20 cellular contexts compared by ENCODE assay signal in genomic region chr5:36943584-36943983, GRCh38.
DNase-seq lines count a peak whose midpoint lies in the region; ATAC-seq, FAIRE-seq and TF ChIP-seq lines count a peak whose summit lies in the region.
"Had no signal": no experiment of that assay in that cellular context is flagged by ENCODE, and none has a peak within 500 bp of the region (broad histone marks: within the 10 kb centered on the region; RNA-seq: fewer than 3 reads in every experiment).

No MANE protein-coding gene starts in this region.

- ATAC-seq in heart left ventricle (no peak), K562 (0 out of 3 replicates have a peak, but pooled peaks have one; percentile 36), GM18858 (IDR thresholded peaks at IDR 0.05; ENCODE audit: unreplicated experiment) (no peak), GM21390 (IDR thresholded peaks at IDR 0.05; ENCODE audit: unreplicated experiment) (no peak), GM19351 (IDR thresholded peaks at IDR 0.05; ENCODE audit: unreplicated experiment) (no peak)

- H3K27ac ChIP-seq in cardiac muscle cell (peak overlapping the region; percentile 19), heart left ventricle (peak overlapping the region in 1 of 12 donors; percentile 13), K562 (ENCODE audit: extremely low read depth, low read depth, low read length) (no peak overlapping the region), mesodermal cell (ENCODE audit: low read depth, low read length, severe bottlenecking) (peak overlapping the region; percentile 17)

- POLR2A ChIA-PET in K562 (lab: Yijun Ruan, JAX), result no interaction called here

- peaks cover 3% of the 10 kb centered on the region for H3K9me3 Mint-ChIP-seq in osteocyte (ENCODE audit: unreplicated experiment)
- H3K9me3 Mint-ChIP-seq: CD4-positive, alpha-beta T cell had no signal

- H3K36me3 Mint-ChIP-seq in osteocyte (ENCODE audit: unreplicated experiment), result no peaks in the 10 kb centered on the region

- H3K4me3 Mint-ChIP-seq in osteocyte (ENCODE audit: unreplicated experiment), result no peak overlapping the region
- H3K4me3 Mint-ChIP-seq: CD4-positive, alpha-beta T cell had no signal

- H3K4me3 ChIP-seq in cardiac muscle cell (no peak overlapping the region), heart left ventricle (no peak overlapping the region), K562 (no peak overlapping the region), mesodermal cell (ENCODE audit: extremely low read depth, insufficient read depth, low read length, poor library complexity, severe bottlenecking) (no peak overlapping the region)

- H3K79me2 ChIP-seq in K562 (ENCODE audit: control insufficient read depth, insufficient read depth, low read length), result peaks cover 93% of the 10 kb centered on the region

- H3K4me2 ChIP-seq in K562 (ENCODE audit: insufficient read depth, low read length), result no peak overlapping the region

- no TSS peak for BruUV-seq in K562 (replicated peaks; lab: Mats Ljungman, UMichigan)

- no peaks in the 10 kb centered on the region for H3K36me3 ChIP-seq in cardiac muscle cell
- H3K36me3 ChIP-seq in heart left ventricle, result no peaks in the 10 kb centered on the region
- no peaks in the 10 kb centered on the region for H3K36me3 ChIP-seq in K562 (ENCODE audit: control insufficient read depth, insufficient read depth, low read length)
- H3K36me3 ChIP-seq in mesodermal cell (ENCODE audit: control insufficient read depth, insufficient read depth, low read length), result peaks cover 4% of the 10 kb centered on the region
- H3K36me3 ChIP-seq: BE2C had no signal

- H3K4me1 Mint-ChIP-seq in osteocyte (ENCODE audit: unreplicated experiment), result peaks cover 38% of the 10 kb centered on the region

- TF ChIP-seq POLR2A in heart left ventricle (IDR thresholded peaks at IDR 0.05) (no peak), K562 (conservative IDR thresholded peaks at IDR 0.05) (no peak)

- no peak for TF ChIP-seq RAD21 in K562 (CRISPR knock-in tag; conservative IDR thresholded peaks at IDR 0.05 in 1 of 2, IDR thresholded peaks at IDR 0.05 in 1 of 2)

- no peaks in the 10 kb centered on the region for H3K27me3 Mint-ChIP-seq in osteocyte (ENCODE audit: unreplicated experiment)
- H3K27me3 Mint-ChIP-seq: CD4-positive, alpha-beta T cell had no signal

- no peak overlapping the region for H3K27ac Mint-ChIP-seq in osteocyte (ENCODE audit: unreplicated experiment)
- H3K27ac Mint-ChIP-seq: CD4-positive, alpha-beta T cell had no signal

- no peak for FAIRE-seq in K562 (lab: Jason Lieb, UNC)

- H3K9me3 ChIP-seq in cardiac muscle cell (ENCODE audit: low read depth) (no peaks in the 10 kb centered on the region), heart left ventricle (no peaks in the 10 kb centered on the region), K562 (replicated peaks; ENCODE audit: control insufficient read depth, insufficient read depth, low read depth, low read length) (no peaks in the 10 kb centered on the region), mesodermal cell (ENCODE audit: control insufficient read depth, low read length) (no peaks in the 10 kb centered on the region)
- H3K9me3 ChIP-seq: BE2C had no signal

- no peak for TF ChIP-seq EP300 in K562 (IDR thresholded peaks at IDR 0.05; ENCODE audit: low read length)

- no peak overlapping the region for H2AFZ ChIP-seq in K562 (ENCODE audit: low read depth, low read length)

- DNase-seq in cardiac muscle cell (ENCODE audit: low read depth in 1 of 2, low spot score in 1 of 2) (no peak), heart left ventricle (no peak), K562 (ENCODE audit: extremely low read depth in 1 of 4, low spot score in 3 of 4) (no peak), osteocyte (ENCODE audit: extremely low spot score, unreplicated experiment) (no peak)
- DNase-seq: 8988T; BE2C; Calu3; CD4-positive, alpha-beta T cell; DMS53; GOT3; KG1; NCI-H1092; NCI-H146; NCI-H2081; NCI-H510A; NCI-H774 had no signal

- no peaks in the 10 kb centered on the region; the same call in 1 of the 2 replicates for H4K20me1 ChIP-seq in K562 (replicated peaks; ENCODE audit: control insufficient read depth, insufficient read depth, low read length)

- in situ Hi-C loops in K562 (cut with MboI), result loop anchor here (10.0 kb wide), 1 partner anchor 209 kb away; no protein-coding TSS in a partner anchor

- CTCF ChIA-PET in K562 (lab: Yijun Ruan, JAX; ENCODE audit: low intra/inter-chr PET ratio), result interaction anchor here (1.6 to 2.4 kb wide), 2 partner anchors 65 to 204 kb away, joined by 3 to 8 read pairs; no protein-coding TSS in a partner anchor

- intact Hi-C loops in heart left ventricle (cut with DNase I) (loop anchor here in 7 of 10 donors (5.0 to 10.0 kb wide), 2 partner anchors 66 to 69 kb away; partner anchors contain the start of gene NIPBL (in 7 of the 7)), K562 (cut with micrococcal nuclease) (no loop called here)

- H3K9me1 ChIP-seq in K562 (ENCODE audit: control insufficient read depth, insufficient read depth, low read length), result no peaks in the 10 kb centered on the region

- 38 to 61% (median 52%) methylated on average over 1 of the region's 1 CpG for WGBS in heart left ventricle, 4 donors
- WGBS in K562 (ENCODE audit: insufficient coverage, low coverage, missing lambda C conversion rate), result 36% methylated on average over 1 of the region's 1 CpG
- WGBS in mesodermal cell (ENCODE audit: insufficient coverage in 2 of 2), 2 experiments, result 86 to 92% methylated on average over 1 of the region's 1 CpG

- peaks cover 31% of the 10 kb centered on the region for H3K4me1 ChIP-seq in cardiac muscle cell (ENCODE audit: low read depth)
- H3K4me1 ChIP-seq in heart left ventricle, result peaks cover 0 to 60% (median 37%) of the 10 kb centered on the region in 12 donors
- no peaks in the 10 kb centered on the region for H3K4me1 ChIP-seq in K562 (replicated peaks in 1 of 2; ENCODE audit: control insufficient read depth in 2 of 2, insufficient read depth in 2 of 2, low read length in 2 of 2)
- peaks cover 4% of the 10 kb centered on the region for H3K4me1 ChIP-seq in mesodermal cell (ENCODE audit: control insufficient read depth, insufficient read depth, low read length, poor library complexity, severe bottlenecking)

- TF ChIP-seq CTCF in cardiac muscle cell (IDR thresholded peaks at IDR 0.05; ENCODE audit: low read depth, low read length), result no peak
- TF ChIP-seq CTCF in heart left ventricle (IDR thresholded peaks at IDR 0.05), result no peak
- TF ChIP-seq CTCF in K562 (IDR thresholded peaks at IDR 0.05 in 2 of 3, conservative IDR thresholded peaks at IDR 0.05 in 1 of 3; ENCODE audit: insufficient read depth in 2 of 3, low read depth in 1 of 3, low read length in 3 of 3), result no peak
- TF ChIP-seq CTCF in osteocyte (IDR thresholded peaks at IDR 0.05), result no peak

- H3K9ac ChIP-seq in K562 (ENCODE audit: insufficient read depth in 1 of 2, low read depth in 2 of 2, low read length in 2 of 2), result no peak overlapping the region

- H3K27me3 ChIP-seq in cardiac muscle cell (no peaks in the 10 kb centered on the region), heart left ventricle (no peaks in the 10 kb centered on the region), K562 (ENCODE audit: control insufficient read depth in 2 of 2, insufficient read depth in 2 of 2, low read length in 2 of 2) (no peaks in the 10 kb centered on the region)
- H3K27me3 ChIP-seq: BE2C had no signal

TF ChIP-seq in K562, 482 proteins besides CTCF, POLR2A, EP300 and RAD21:
- TF ChIP-seq KLF10 (CRISPR knock-in tag; IDR thresholded peaks at IDR 0.05), result 0 out of 2 replicates have a peak, but pooled peaks have one; percentile 9
- no peak for TF ChIP-seq RCOR1 (IDR thresholded peaks at IDR 0.05; ENCODE audit: borderline replicate concordance in 1 of 2, low read depth in 2 of 2, low read length in 2 of 2)
